13 cellular contexts compared by ENCODE assay signal in genomic region chr21:46456750-46457149, GRCh38. TPM values are rescaled to one million over a fixed set of nuclear protein-coding genes. Genes with fewer than 3 reads are reported as not detected.
DNase-seq lines count a peak whose midpoint lies in the region; ATAC-seq and TF ChIP-seq lines count a peak whose summit lies in the region.
"Had no signal": no experiment of that assay in that cellular context is flagged by ENCODE, and none has a peak within 500 bp of the region (broad histone marks: within the 10 kb centered on the region; RNA-seq: fewer than 3 reads in every experiment).

No MANE protein-coding gene starts in this region.

- no peak for TF ChIP-seq EP300 in sigmoid colon (IDR thresholded peaks at IDR 0.05)

- TF ChIP-seq CTCF in PC-3 (conservative IDR thresholded peaks at IDR 0.05; ENCODE audit: low read depth, low read length): no peak
- TF ChIP-seq CTCF in endodermal cell (conservative IDR thresholded peaks at IDR 0.05): no peak
- no peak for TF ChIP-seq CTCF in sigmoid colon (IDR thresholded peaks at IDR 0.05)
- TF ChIP-seq CTCF in WERI-Rb-1 (IDR thresholded peaks at IDR 0.05; ENCODE audit: low read depth, low read length): no peak

- no peak overlapping the region for H2AFZ ChIP-seq in PC-3 (ENCODE audit: low read length)

- no peaks in the 10 kb centered on the region for H3K9me3 Mint-ChIP-seq in activated T-cell treated with anti-CD3 and anti-CD28 coated beads, Interleukin-2, amount 50 U/mL, for 4 hours
- H3K9me3 Mint-ChIP-seq in endodermal cell: no peaks in the 10 kb centered on the region

- no peaks in the 10 kb centered on the region for H4K20me1 ChIP-seq in PC-3 (ENCODE audit: low read length)

- TF ChIP-seq POLR2A in sigmoid colon (IDR thresholded peaks at IDR 0.05): no peak

- peaks cover 88% of the 10 kb centered on the region for H3K79me2 ChIP-seq in PC-3 (ENCODE audit: low read length)

- H3K4me3 Mint-ChIP-seq in activated T-cell treated with anti-CD3 and anti-CD28 coated beads, Interleukin-2, amount 50 U/mL, for 4 hours: peak overlapping the region; percentile 88
- H3K4me3 Mint-ChIP-seq in endodermal cell: peak overlapping the region; percentile 10

- intact Hi-C loops in PC-3 (cut with micrococcal nuclease) (no loop called here), sigmoid colon (cut with DNase I) (loop anchor here (5.0 kb wide), 1 partner anchor 134 kb away; the partner anchor contains the start of genes C21orf58 and PCNT)

- H3F3A ChIP-seq in PC-3 (ENCODE audit: low read length, unreplicated experiment): no peaks in the 10 kb centered on the region

- H3K4me3 ChIP-seq in PC-3 (ENCODE audit: low read length): 0 out of 2 replicates have a peak overlapping the region, but pooled peaks have one; percentile 69
- no peak overlapping the region for H3K4me3 ChIP-seq in endodermal cell (ENCODE audit: low read length)
- no peak overlapping the region for H3K4me3 ChIP-seq in sigmoid colon
- H3K4me3 ChIP-seq in WERI-Rb-1 (ENCODE audit: low read depth, low read length): no peak overlapping the region

- H3K27me3 ChIP-seq in PC-3 (ENCODE audit: low read length) (no peaks in the 10 kb centered on the region), endodermal cell (ENCODE audit: control insufficient read depth, insufficient read depth, low read length, poor library complexity, severe bottlenecking) (no peaks in the 10 kb centered on the region), sigmoid colon (no peaks in the 10 kb centered on the region), WERI-Rb-1 (ENCODE audit: insufficient read depth, low read depth, severe bottlenecking) (no peaks in the 10 kb centered on the region)

- H3K9me3 ChIP-seq in PC-3 (ENCODE audit: low read length): no peaks in the 10 kb centered on the region
- no peaks in the 10 kb centered on the region for H3K9me3 ChIP-seq in endodermal cell (ENCODE audit: control insufficient read depth, low read length)
- no peaks in the 10 kb centered on the region for H3K9me3 ChIP-seq in sigmoid colon
- H3K9me3 ChIP-seq in WERI-Rb-1 (ENCODE audit: severe bottlenecking): no peaks in the 10 kb centered on the region
- H3K9me3 ChIP-seq: lower lobe of right lung had no signal

- CTCF ChIA-PET in PC-3 (lab: Charles Lee): no interaction called here

- no peak for ATAC-seq in activated T-cell treated with anti-CD3 and anti-CD28 coated beads, Interleukin-2, amount 50 U/mL, for 4 hours
- no peak for ATAC-seq in PC-3
- ATAC-seq: lower lobe of right lung had no signal

- peak overlapping the region; percentile 91 for H3K4me2 ChIP-seq in PC-3 (ENCODE audit: low read length)

- peaks cover 10% of the 10 kb centered on the region; the same call in 1 of the 2 replicates for H3K36me3 ChIP-seq in PC-3 (ENCODE audit: low read depth, low read length)
- H3K36me3 ChIP-seq in endodermal cell (ENCODE audit: control insufficient read depth, insufficient read depth, low read length): peaks cover 10% of the 10 kb centered on the region
- no peaks in the 10 kb centered on the region for H3K36me3 ChIP-seq in sigmoid colon
- peaks cover 20% of the 10 kb centered on the region for H3K36me3 ChIP-seq in WERI-Rb-1

- H3K4me1 ChIP-seq in PC-3 (ENCODE audit: insufficient read depth, low read length) (peaks cover 28% of the 10 kb centered on the region), endodermal cell (ENCODE audit: control insufficient read depth, insufficient read depth, low read length) (no peaks in the 10 kb centered on the region), sigmoid colon (peaks cover 0 to 61% (median 52%) of the 10 kb centered on the region in 4 donors)

- H3K9ac ChIP-seq in PC-3 (ENCODE audit: low read length) (no peak overlapping the region), endodermal cell (ENCODE audit: extremely low read depth, low read length, poor library complexity, severe bottlenecking) (no peak overlapping the region)

- DNase-seq in activated T-cell treated with anti-CD3 and anti-CD28 coated beads, Interleukin-2, amount 50 U/mL, for 4 hours: no peak
- DNase-seq in activated T-cell treated with anti-CD3 and anti-CD28 coated beads for 4 hours (no peak), PC-3 (no peak), endodermal cell (no peak), sigmoid colon (no peak), KG1 (lab: John Stamatoyannopoulos, UW) (no peak), iPS-NIHi7 (ENCODE audit: extremely low spot score) (no peak), WERI-Rb-1 (no peak)
- DNase-seq: activated CD4-positive, alpha-beta T cell treated with anti-CD3 and anti-CD28 coated beads for 48 hours; KBM-7; lower lobe of right lung; NCI-H2227 treated with DMSO at 0.1 percent for 48 hours; Right ventricle myocardium superior had no signal

- peaks cover 38% of the 10 kb centered on the region for H3K4me1 Mint-ChIP-seq in activated T-cell treated with anti-CD3 and anti-CD28 coated beads, Interleukin-2, amount 50 U/mL, for 4 hours (ENCODE audit: low read depth)
- H3K4me1 Mint-ChIP-seq in endodermal cell: peaks cover 3% of the 10 kb centered on the region

- H3K27ac ChIP-seq in PC-3 (ENCODE audit: low read length): no peak overlapping the region
- H3K27ac ChIP-seq in endodermal cell (ENCODE audit: low read depth, low read length): no peak overlapping the region
- H3K27ac ChIP-seq in sigmoid colon: peak overlapping the region; percentile 27 to 96 (median 90)
- no peak overlapping the region for H3K27ac ChIP-seq in WERI-Rb-1

- BruUV-seq in PC-3 (replicated peaks; lab: Mats Ljungman, UMichigan): no TSS peak

- peaks cover 6% of the 10 kb centered on the region for H3K36me3 Mint-ChIP-seq in activated T-cell treated with anti-CD3 and anti-CD28 coated beads, Interleukin-2, amount 50 U/mL, for 4 hours (ENCODE audit: insufficient read depth)
- peaks cover 28% of the 10 kb centered on the region for H3K36me3 Mint-ChIP-seq in endodermal cell (ENCODE audit: low read depth)

- WGBS in endodermal cell (ENCODE audit: insufficient coverage in 1 of 2, insufficient read length in 1 of 2), 2 experiments: 94 to 95% methylated on average over 2 to 4 of the region's 4 CpGs
- whole genome bisulfite sequencing in sigmoid colon, 2 donors: 70 to 90% methylated on average over 4 of the region's 4 CpGs

- POLR2A ChIA-PET in PC-3 (lab: Charles Lee; ENCODE audit: unreplicated experiment): no interaction called here

- no peak overlapping the region for H3K27ac Mint-ChIP-seq in endodermal cell

- no peaks in the 10 kb centered on the region for H3K9me2 ChIP-seq in PC-3 (replicated peaks; ENCODE audit: low read length)

- no peaks in the 10 kb centered on the region for H3K27me3 Mint-ChIP-seq in activated T-cell treated with anti-CD3 and anti-CD28 coated beads, Interleukin-2, amount 50 U/mL, for 4 hours (ENCODE audit: low read depth)
- H3K27me3 Mint-ChIP-seq in endodermal cell (ENCODE audit: insufficient read depth): no peaks in the 10 kb centered on the region

RNA-seq across cellular contexts. Expression of gene DIP2A, which starts 1.9 kb away (rescaled TPM):
- total RNA-seq in activated T-cell treated with anti-CD3 and anti-CD28 coated beads, Interleukin-2, amount 50 U/mL, for 4 hours: 10 to 100 TPM; 17.8 to 19.5 (median 18.9) TPM
- total RNA-seq in PC-3 (2014; rRNA removed) (23.7 and 33.6 TPM in 2 replicates), endodermal cell (10 to 100 TPM; 51.0 to 52.2 TPM), sigmoid colon (10 to 100 TPM; 22.8 to 49.3 (median 25.5) TPM)
- polyA plus RNA-seq in endodermal cell (2013, experiment 1 of 2): 41.5 TPM
- 38.8 TPM for polyA plus RNA-seq in endodermal cell (2013, experiment 2 of 2)
- polyA plus RNA-seq in sigmoid colon: 10 to 100 TPM in 2 of 3 donors, 1 to 10 TPM in 1; 9.0 to 27.5 (median 11.4) TPM

Comparison
In these comparisons a context has a peak if more than half of its experiments do, and no peak if none do; other contexts are left out.
1. H3K27ac ChIP-seq: peak in sigmoid colon (4 of 4); none in PC-3 (single experiment), endodermal cell (single experiment) and WERI-Rb-1 (single experiment).